2 cellular contexts compared by ENCODE assay signal in the genomic region with DNA sequence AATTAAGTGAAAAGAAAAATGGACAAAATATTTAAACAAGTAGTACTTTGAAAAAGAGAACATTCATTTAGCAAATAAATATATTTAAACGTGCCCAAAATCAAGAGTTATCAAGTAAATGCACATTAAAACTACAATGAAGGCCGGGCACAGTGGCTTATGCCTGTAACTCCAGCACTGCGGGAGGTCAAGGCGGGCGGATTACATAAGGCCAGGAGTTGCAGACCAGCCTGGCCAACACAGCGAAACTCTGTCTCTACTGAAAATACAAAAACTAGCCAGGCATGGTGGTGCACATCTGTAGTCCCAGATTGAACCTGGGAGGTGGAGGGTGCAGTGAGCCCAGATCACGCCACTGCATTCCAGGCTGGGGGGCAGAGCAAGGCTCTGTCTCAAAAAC.
TF ChIP-seq lines count a peak whose summit lies in the region.

No MANE protein-coding gene starts in this region.

TF ChIP-seq in IMR-90, 13 proteins besides CTCF, POLR2A, EP300 and RAD21:
- TF ChIP-seq BHLHE40 (IDR thresholded peaks at IDR 0.05; ENCODE audit: low read depth, low read length) (no peak), CHD1 (IDR thresholded peaks at IDR 0.05; ENCODE audit: low read depth, low read length) (no peak), FOS (IDR thresholded peaks at IDR 0.05; ENCODE audit: low read depth, low read length) (no peak), SMC3 (IDR thresholded peaks at IDR 0.05; ENCODE audit: low read depth, low read length) (no peak), RFX5 (IDR thresholded peaks at IDR 0.05; ENCODE audit: low read depth, low read length) (no peak), NFE2L2 (IDR thresholded peaks at IDR 0.05; ENCODE audit: low read depth, low read length) (no peak), CEBPB (IDR thresholded peaks at IDR 0.05; ENCODE audit: low read depth, low read length) (no peak), MAFK (IDR thresholded peaks at IDR 0.05; ENCODE audit: low read depth, low read length) (no peak), RCOR1 (IDR thresholded peaks at IDR 0.05; ENCODE audit: insufficient replicate concordance, low read length) (no peak), MAZ (IDR thresholded peaks at IDR 0.05; ENCODE audit: borderline replicate concordance, low read depth, low read length) (no peak), MXI1 (IDR thresholded peaks at IDR 0.05; ENCODE audit: borderline replicate concordance, low read depth, low read length) (no peak)
- TF ChIP-seq, protein P1, sequence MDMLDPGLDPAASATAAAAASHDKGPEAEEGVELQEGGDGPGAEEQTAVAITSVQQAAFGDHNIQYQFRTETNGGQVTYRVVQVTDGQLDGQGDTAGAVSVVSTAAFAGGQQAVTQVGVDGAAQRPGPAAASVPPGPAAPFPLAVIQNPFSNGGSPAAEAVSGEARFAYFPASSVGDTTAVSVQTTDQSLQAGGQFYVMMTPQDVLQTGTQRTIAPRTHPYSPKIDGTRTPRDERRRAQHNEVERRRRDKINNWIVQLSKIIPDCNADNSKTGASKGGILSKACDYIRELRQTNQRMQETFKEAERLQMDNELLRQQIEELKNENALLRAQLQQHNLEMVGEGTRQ (IDR thresholded peaks at IDR 0.05; ENCODE audit: low read depth, low read length): no peak
- TF ChIP-seq, protein P2, sequence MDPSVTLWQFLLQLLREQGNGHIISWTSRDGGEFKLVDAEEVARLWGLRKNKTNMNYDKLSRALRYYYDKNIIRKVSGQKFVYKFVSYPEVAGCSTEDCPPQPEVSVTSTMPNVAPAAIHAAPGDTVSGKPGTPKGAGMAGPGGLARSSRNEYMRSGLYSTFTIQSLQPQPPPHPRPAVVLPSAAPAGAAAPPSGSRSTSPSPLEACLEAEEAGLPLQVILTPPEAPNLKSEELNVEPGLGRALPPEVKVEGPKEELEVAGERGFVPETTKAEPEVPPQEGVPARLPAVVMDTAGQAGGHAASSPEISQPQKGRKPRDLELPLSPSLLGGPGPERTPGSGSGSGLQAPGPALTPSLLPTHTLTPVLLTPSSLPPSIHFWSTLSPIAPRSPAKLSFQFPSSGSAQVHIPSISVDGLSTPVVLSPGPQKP (IDR thresholded peaks at IDR 0.05; ENCODE audit: borderline replicate concordance, low read depth, low read length): no peak

TF ChIP-seq in HepG2, 621 proteins besides CTCF, POLR2A, EP300 and RAD21:
- no peak for TF ChIP-seq ZNF296 (CRISPR knock-in tag; conservative IDR thresholded peaks at IDR 0.05)
- no peak for TF ChIP-seq ZNF333 (CRISPR knock-in tag; IDR thresholded peaks at IDR 0.05; ENCODE audit: borderline replicate concordance)
- TF ChIP-seq, protein P3, sequence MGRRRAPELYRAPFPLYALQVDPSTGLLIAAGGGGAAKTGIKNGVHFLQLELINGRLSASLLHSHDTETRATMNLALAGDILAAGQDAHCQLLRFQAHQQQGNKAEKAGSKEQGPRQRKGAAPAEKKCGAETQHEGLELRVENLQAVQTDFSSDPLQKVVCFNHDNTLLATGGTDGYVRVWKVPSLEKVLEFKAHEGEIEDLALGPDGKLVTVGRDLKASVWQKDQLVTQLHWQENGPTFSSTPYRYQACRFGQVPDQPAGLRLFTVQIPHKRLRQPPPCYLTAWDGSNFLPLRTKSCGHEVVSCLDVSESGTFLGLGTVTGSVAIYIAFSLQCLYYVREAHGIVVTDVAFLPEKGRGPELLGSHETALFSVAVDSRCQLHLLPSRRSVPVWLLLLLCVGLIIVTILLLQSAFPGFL (CRISPR knock-in tag; IDR thresholded peaks at IDR 0.05): no peak
- TF ChIP-seq, protein P4, sequence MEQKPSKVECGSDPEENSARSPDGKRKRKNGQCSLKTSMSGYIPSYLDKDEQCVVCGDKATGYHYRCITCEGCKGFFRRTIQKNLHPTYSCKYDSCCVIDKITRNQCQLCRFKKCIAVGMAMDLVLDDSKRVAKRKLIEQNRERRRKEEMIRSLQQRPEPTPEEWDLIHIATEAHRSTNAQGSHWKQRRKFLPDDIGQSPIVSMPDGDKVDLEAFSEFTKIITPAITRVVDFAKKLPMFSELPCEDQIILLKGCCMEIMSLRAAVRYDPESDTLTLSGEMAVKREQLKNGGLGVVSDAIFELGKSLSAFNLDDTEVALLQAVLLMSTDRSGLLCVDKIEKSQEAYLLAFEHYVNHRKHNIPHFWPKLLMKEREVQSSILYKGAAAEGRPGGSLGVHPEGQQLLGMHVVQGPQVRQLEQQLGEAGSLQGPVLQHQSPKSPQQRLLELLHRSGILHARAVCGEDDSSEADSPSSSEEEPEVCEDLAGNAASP (CRISPR knock-in tag; IDR thresholded peaks at IDR 0.05; ENCODE audit: borderline replicate concordance): no peak
- no peak for TF ChIP-seq SMAD3 (CRISPR knock-in tag; IDR thresholded peaks at IDR 0.05)
- TF ChIP-seq, protein P5, sequence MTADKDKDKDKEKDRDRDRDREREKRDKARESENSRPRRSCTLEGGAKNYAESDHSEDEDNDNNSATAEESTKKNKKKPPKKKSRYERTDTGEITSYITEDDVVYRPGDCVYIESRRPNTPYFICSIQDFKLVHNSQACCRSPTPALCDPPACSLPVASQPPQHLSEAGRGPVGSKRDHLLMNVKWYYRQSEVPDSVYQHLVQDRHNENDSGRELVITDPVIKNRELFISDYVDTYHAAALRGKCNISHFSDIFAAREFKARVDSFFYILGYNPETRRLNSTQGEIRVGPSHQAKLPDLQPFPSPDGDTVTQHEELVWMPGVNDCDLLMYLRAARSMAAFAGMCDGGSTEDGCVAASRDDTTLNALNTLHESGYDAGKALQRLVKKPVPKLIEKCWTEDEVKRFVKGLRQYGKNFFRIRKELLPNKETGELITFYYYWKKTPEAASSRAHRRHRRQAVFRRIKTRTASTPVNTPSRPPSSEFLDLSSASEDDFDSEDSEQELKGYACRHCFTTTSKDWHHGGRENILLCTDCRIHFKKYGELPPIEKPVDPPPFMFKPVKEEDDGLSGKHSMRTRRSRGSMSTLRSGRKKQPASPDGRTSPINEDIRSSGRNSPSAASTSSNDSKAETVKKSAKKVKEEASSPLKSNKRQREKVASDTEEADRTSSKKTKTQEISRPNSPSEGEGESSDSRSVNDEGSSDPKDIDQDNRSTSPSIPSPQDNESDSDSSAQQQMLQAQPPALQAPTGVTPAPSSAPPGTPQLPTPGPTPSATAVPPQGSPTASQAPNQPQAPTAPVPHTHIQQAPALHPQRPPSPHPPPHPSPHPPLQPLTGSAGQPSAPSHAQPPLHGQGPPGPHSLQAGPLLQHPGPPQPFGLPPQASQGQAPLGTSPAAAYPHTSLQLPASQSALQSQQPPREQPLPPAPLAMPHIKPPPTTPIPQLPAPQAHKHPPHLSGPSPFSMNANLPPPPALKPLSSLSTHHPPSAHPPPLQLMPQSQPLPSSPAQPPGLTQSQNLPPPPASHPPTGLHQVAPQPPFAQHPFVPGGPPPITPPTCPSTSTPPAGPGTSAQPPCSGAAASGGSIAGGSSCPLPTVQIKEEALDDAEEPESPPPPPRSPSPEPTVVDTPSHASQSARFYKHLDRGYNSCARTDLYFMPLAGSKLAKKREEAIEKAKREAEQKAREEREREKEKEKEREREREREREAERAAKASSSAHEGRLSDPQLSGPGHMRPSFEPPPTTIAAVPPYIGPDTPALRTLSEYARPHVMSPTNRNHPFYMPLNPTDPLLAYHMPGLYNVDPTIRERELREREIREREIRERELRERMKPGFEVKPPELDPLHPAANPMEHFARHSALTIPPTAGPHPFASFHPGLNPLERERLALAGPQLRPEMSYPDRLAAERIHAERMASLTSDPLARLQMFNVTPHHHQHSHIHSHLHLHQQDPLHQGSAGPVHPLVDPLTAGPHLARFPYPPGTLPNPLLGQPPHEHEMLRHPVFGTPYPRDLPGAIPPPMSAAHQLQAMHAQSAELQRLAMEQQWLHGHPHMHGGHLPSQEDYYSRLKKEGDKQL (CRISPR knock-in tag; IDR thresholded peaks at IDR 0.05; ENCODE audit: low read depth): no peak
- TF ChIP-seq, protein P6, sequence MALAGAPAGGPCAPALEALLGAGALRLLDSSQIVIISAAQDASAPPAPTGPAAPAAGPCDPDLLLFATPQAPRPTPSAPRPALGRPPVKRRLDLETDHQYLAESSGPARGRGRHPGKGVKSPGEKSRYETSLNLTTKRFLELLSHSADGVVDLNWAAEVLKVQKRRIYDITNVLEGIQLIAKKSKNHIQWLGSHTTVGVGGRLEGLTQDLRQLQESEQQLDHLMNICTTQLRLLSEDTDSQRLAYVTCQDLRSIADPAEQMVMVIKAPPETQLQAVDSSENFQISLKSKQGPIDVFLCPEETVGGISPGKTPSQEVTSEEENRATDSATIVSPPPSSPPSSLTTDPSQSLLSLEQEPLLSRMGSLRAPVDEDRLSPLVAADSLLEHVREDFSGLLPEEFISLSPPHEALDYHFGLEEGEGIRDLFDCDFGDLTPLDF (CRISPR knock-in tag; IDR thresholded peaks at IDR 0.05): no peak
- no peak for TF ChIP-seq ZNF713 (CRISPR knock-in tag; IDR thresholded peaks at IDR 0.05)
- TF ChIP-seq, protein P7, sequence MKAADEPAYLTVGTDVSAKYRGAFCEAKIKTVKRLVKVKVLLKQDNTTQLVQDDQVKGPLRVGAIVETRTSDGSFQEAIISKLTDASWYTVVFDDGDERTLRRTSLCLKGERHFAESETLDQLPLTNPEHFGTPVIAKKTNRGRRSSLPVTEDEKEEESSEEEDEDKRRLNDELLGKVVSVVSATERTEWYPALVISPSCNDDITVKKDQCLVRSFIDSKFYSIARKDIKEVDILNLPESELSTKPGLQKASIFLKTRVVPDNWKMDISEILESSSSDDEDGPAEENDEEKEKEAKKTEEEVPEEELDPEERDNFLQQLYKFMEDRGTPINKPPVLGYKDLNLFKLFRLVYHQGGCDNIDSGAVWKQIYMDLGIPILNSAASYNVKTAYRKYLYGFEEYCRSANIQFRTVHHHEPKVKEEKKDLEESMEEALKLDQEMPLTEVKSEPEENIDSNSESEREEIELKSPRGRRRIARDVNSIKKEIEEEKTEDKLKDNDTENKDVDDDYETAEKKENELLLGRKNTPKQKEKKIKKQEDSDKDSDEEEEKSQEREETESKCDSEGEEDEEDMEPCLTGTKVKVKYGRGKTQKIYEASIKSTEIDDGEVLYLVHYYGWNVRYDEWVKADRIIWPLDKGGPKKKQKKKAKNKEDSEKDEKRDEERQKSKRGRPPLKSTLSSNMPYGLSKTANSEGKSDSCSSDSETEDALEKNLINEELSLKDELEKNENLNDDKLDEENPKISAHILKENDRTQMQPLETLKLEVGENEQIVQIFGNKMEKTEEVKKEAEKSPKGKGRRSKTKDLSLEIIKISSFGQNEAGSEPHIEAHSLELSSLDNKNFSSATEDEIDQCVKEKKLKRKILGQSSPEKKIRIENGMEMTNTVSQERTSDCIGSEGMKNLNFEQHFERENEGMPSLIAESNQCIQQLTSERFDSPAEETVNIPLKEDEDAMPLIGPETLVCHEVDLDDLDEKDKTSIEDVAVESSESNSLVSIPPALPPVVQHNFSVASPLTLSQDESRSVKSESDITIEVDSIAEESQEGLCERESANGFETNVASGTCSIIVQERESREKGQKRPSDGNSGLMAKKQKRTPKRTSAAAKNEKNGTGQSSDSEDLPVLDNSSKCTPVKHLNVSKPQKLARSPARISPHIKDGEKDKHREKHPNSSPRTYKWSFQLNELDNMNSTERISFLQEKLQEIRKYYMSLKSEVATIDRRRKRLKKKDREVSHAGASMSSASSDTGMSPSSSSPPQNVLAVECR (CRISPR knock-in tag; IDR thresholded peaks at IDR 0.05; ENCODE audit: borderline replicate concordance): no peak
- TF ChIP-seq, protein P8, sequence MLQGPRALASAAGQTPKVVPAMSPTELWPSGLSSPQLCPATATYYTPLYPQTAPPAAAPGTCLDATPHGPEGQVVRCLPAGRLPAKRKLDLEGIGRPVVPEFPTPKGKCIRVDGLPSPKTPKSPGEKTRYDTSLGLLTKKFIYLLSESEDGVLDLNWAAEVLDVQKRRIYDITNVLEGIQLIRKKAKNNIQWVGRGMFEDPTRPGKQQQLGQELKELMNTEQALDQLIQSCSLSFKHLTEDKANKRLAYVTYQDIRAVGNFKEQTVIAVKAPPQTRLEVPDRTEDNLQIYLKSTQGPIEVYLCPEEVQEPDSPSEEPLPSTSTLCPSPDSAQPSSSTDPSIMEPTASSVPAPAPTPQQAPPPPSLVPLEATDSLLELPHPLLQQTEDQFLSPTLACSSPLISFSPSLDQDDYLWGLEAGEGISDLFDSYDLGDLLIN (CRISPR knock-in tag; IDR thresholded peaks at IDR 0.05; ENCODE audit: borderline replicate concordance): no peak
- TF ChIP-seq, protein P9, sequence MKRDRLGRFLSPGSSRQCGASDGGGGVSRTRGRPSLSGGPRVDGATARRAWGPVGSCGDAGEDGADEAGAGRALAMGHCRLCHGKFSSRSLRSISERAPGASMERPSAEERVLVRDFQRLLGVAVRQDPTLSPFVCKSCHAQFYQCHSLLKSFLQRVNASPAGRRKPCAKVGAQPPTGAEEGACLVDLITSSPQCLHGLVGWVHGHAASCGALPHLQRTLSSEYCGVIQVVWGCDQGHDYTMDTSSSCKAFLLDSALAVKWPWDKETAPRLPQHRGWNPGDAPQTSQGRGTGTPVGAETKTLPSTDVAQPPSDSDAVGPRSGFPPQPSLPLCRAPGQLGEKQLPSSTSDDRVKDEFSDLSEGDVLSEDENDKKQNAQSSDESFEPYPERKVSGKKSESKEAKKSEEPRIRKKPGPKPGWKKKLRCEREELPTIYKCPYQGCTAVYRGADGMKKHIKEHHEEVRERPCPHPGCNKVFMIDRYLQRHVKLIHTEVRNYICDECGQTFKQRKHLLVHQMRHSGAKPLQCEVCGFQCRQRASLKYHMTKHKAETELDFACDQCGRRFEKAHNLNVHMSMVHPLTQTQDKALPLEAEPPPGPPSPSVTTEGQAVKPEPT (CRISPR knock-in tag; IDR thresholded peaks at IDR 0.05; ENCODE audit: low read depth): no peak
- TF ChIP-seq ZNF83 (CRISPR knock-in tag; IDR thresholded peaks at IDR 0.05; ENCODE audit: borderline replicate concordance): no peak
- no peak for TF ChIP-seq ZBTB42 (CRISPR knock-in tag; IDR thresholded peaks at IDR 0.05)
- TF ChIP-seq SMYD3 (CRISPR knock-in tag; IDR thresholded peaks at IDR 0.05): no peak
- no peak for TF ChIP-seq POLR2AphosphoS5 (IDR thresholded peaks at IDR 0.05; ENCODE audit: low read depth, low read length)
- TF ChIP-seq AHR (CRISPR knock-in tag; IDR thresholded peaks at IDR 0.05): no peak
- no peak for TF ChIP-seq ZNF850 (CRISPR knock-in tag; conservative IDR thresholded peaks at IDR 0.05)
- no peak for TF ChIP-seq ZNF703 (CRISPR knock-in tag; IDR thresholded peaks at IDR 0.05; ENCODE audit: borderline replicate concordance)
